8 cellular contexts compared by ENCODE assay signal in genomic region chr11:47348859-47349258, GRCh38. TPM values are rescaled to one million over a fixed set of nuclear protein-coding genes. Genes with fewer than 3 reads are reported as not detected.
A peak's percentile ranks its signal among the peaks of the same experiment; 100 is the strongest.
DNase-seq lines count a peak whose midpoint lies in the region; ATAC-seq and TF ChIP-seq lines count a peak whose summit lies in the region.

No MANE protein-coding gene starts in this region.

- peaks cover 3% of the 10 kb centered on the region for H3K4me1 ChIP-seq in mesenchymal stem cell (ENCODE audit: control insufficient read depth, insufficient read depth, low read depth, low read length)

- H3K18ac ChIP-seq in mesenchymal stem cell (ENCODE audit: low read depth in 1 of 2, low read length in 2 of 2): no peak overlapping the region

- no peak for ATAC-seq in HG03457 (IDR thresholded peaks at IDR 0.05; ENCODE audit: unreplicated experiment)

- no peaks in the 10 kb centered on the region for H3K9me3 ChIP-seq in mesenchymal stem cell (ENCODE audit: control insufficient read depth, low read length)

- DNase-seq in NCI-H748 (lab: John Stamatoyannopoulos, UW; ENCODE audit: unreplicated experiment) (peak; percentile 36), NCI-H748 treated with DMSO at 0.1 percent for 48 hours (lab: John Stamatoyannopoulos, UW) (no peak), LNCaP clone FGC (ENCODE audit: low read depth) (peak; percentile 13), UCSD-AML1 (lab: John Stamatoyannopoulos, UW; ENCODE audit: unreplicated experiment) (peak; percentile 40), mesenchymal stem cell (peak; percentile 43), amniotic stem cell (lab: John Stamatoyannopoulos, UW) (no peak), mesenteric fat pad (ENCODE audit: low spot score) (no peak)

- no peaks in the 10 kb centered on the region for H3K79me1 ChIP-seq in mesenchymal stem cell (replicated peaks; ENCODE audit: low read length, poor library complexity, severe bottlenecking)

- H2BK120ac ChIP-seq in mesenchymal stem cell (ENCODE audit: low read depth, low read length): no peak overlapping the region

- no peak overlapping the region for H2BK5ac ChIP-seq in mesenchymal stem cell (ENCODE audit: low read depth, low read length, poor library complexity, severe bottlenecking)

- H3K9ac ChIP-seq in mesenchymal stem cell (ENCODE audit: low read length): no peak overlapping the region

- no peak overlapping the region for H3K4me2 ChIP-seq in mesenchymal stem cell (ENCODE audit: low read length, poor library complexity, severe bottlenecking)

- no peak overlapping the region for H2AFZ ChIP-seq in mesenchymal stem cell (ENCODE audit: low read depth, low read length)

- H4K8ac ChIP-seq in mesenchymal stem cell (ENCODE audit: low read length): no peak overlapping the region

- peak; percentile 46 for TF ChIP-seq CTCF in LNCaP clone FGC (IDR thresholded peaks at IDR 0.05; ENCODE audit: control insufficient read depth, extremely low read depth, insufficient read depth)

- peaks cover 19 to 32% of the 10 kb centered on the region in 2 experiments for H3K27me3 ChIP-seq in mesenchymal stem cell (ENCODE audit: control insufficient read depth in 1 of 2, insufficient read depth in 1 of 2, low read length in 2 of 2)

- no peak overlapping the region for H3K4me3 ChIP-seq in LNCaP clone FGC (ENCODE audit: low read depth, low read length)
- no peak overlapping the region for H3K4me3 ChIP-seq in mesenchymal stem cell (ENCODE audit: insufficient read depth in 1 of 2, low read depth in 1 of 2, low read length in 2 of 2)

- H2BK15ac ChIP-seq in mesenchymal stem cell (ENCODE audit: low read depth, poor library complexity, severe bottlenecking): no peak overlapping the region

- no peak overlapping the region for H3K23ac ChIP-seq in mesenchymal stem cell (ENCODE audit: low read length in 2 of 2)

- no peak overlapping the region for H3K27ac ChIP-seq in mesenchymal stem cell (ENCODE audit: low read length, poor library complexity, severe bottlenecking)

- H2BK12ac ChIP-seq in mesenchymal stem cell (ENCODE audit: low read length in 2 of 2): no peak overlapping the region

- no peak overlapping the region for H3K4ac ChIP-seq in mesenchymal stem cell (ENCODE audit: low read depth in 1 of 2, low read length in 2 of 2)

- no peak overlapping the region for H4K91ac ChIP-seq in mesenchymal stem cell (ENCODE audit: low read length)

- H2AK5ac ChIP-seq in mesenchymal stem cell (ENCODE audit: low read length, severe bottlenecking): no peak overlapping the region

- 67% methylated on average over 6 of the region's 8 CpGs for WGBS in mesenchymal stem cell

- H3K14ac ChIP-seq in mesenchymal stem cell (ENCODE audit: low read length in 2 of 2): no peak overlapping the region

- H3K36me3 ChIP-seq in mesenchymal stem cell (ENCODE audit: control insufficient read depth in 1 of 2, insufficient read depth in 2 of 2, low read depth in 1 of 2, low read length in 2 of 2): no peaks in the 10 kb centered on the region

RNA-seq across cellular contexts. Expression of gene MYBPC3, which starts 3.6 kb away (rescaled TPM):
- polyA plus RNA-seq in mesenchymal stem cell (2013, experiment 1 of 2): not detected
- not detected for polyA plus RNA-seq in mesenchymal stem cell (2013, experiment 2 of 2)
- total RNA-seq in mesenteric fat pad: 0.48 TPM

RNA-seq across cellular contexts. Expression of gene SPI1, which starts 29.5 kb away (rescaled TPM):
- polyA plus RNA-seq in mesenchymal stem cell (2013, experiment 1 of 2): not detected
- polyA plus RNA-seq in mesenchymal stem cell (2013, experiment 2 of 2): not detected
- total RNA-seq in mesenteric fat pad: 74.7 TPM

RNA-seq across cellular contexts. Expression of gene SLC39A13, which starts 59.5 kb away (rescaled TPM):
- 89.2 TPM for polyA plus RNA-seq in mesenchymal stem cell (2013, experiment 1 of 2)
- polyA plus RNA-seq in mesenchymal stem cell (2013, experiment 2 of 2): 88.7 TPM
- total RNA-seq in mesenteric fat pad: 49.7 TPM

Comparison
In these comparisons a context has a peak if more than half of its experiments do, and no peak if none do; other contexts are left out.
1. DNase-seq: peak in NCI-H748 (single experiment), LNCaP clone FGC (single experiment), UCSD-AML1 (single experiment) and mesenchymal stem cell (single experiment); none in NCI-H748 treated with DMSO at 0.1 percent for 48 hours (single experiment), amniotic stem cell (single experiment) and mesenteric fat pad (single experiment).